In genomic region chr3:114550155-114550554, GRCh38 we compare ENCODE assay signal across 14 cellular contexts.
DNase-seq lines count a peak whose midpoint lies in the region; ATAC-seq, FAIRE-seq and TF ChIP-seq lines count a peak whose summit lies in the region.
"Had no signal": no experiment of that assay in that cellular context is flagged by ENCODE, and none has a peak within 500 bp of the region (broad histone marks: within the 10 kb centered on the region; RNA-seq: fewer than 3 reads in every experiment).

No MANE protein-coding gene starts in this region.

- no peak overlapping the region for H3K27ac ChIP-seq in small intestine (ENCODE audit: low read depth in 1 of 2, low read length in 1 of 2)
- H3K27ac ChIP-seq: C4-2B had no signal

- peaks cover 18% of the 10 kb centered on the region; the same call in 1 of the 2 replicates for H3K36me3 Mint-ChIP-seq in HFFc6 (ENCODE audit: low read depth)

- CTCF ChIA-PET in AG04449 (lab: Yijun Ruan, JAX): no interaction called here

- 93 to 98% (median 96%) methylated on average over 4 of the region's 4 CpGs for WGBS in small intestine, 3 donors

- no peak overlapping the region for H3K4me3 ChIP-seq in AG04449 (ENCODE audit: low read depth, low read length)
- no peak overlapping the region for H3K4me3 ChIP-seq in astrocyte of the cerebellum (ENCODE audit: low read depth, low read length)
- H3K4me3 ChIP-seq in small intestine (ENCODE audit: low read depth in 1 of 2, low read length in 2 of 2): no peak overlapping the region
- H3K4me3 ChIP-seq: GM12878 had no signal

- peaks cover 63% of the 10 kb centered on the region for H3K4me1 Mint-ChIP-seq in HFFc6 (ENCODE audit: low read depth)

- H3K4me3 Mint-ChIP-seq in HFFc6: no peak overlapping the region

- H3K9me3 Mint-ChIP-seq in HFFc6: no peaks in the 10 kb centered on the region

- H3K27me3 ChIP-seq in small intestine (ENCODE audit: control insufficient read depth in 2 of 2, insufficient read depth in 2 of 2, low read length in 2 of 2): no peaks in the 10 kb centered on the region

- DNase-seq in AG04449 (ENCODE audit: low read depth, low spot score) (peak; percentile 14), HFFc6 (no peak), astrocyte of the cerebellum (ENCODE audit: low read depth) (peak; percentile 32), fibroblast of the conjunctiva (ENCODE audit: low read depth) (peak; percentile 27), small intestine (no peak)
- DNase-seq in activated effector memory CD4-positive, alpha-beta T cell treated with anti-CD3 and anti-CD28 coated beads, Interleukin-2, amount 50 U/mL, for 16 hours: no peak
- no peak for DNase-seq in activated CD8-positive, alpha-beta memory T cell treated with anti-CD3 and anti-CD28 coated beads for 24 hours
- DNase-seq: 8988T, COR-L47, NCI-H1436 treated with DMSO at 0.1 percent for 48 hours, NCI-H2081 had no signal

- no peaks in the 10 kb centered on the region for H3K4me1 ChIP-seq in small intestine (ENCODE audit: control insufficient read depth in 2 of 2, insufficient read depth in 1 of 2, low read depth in 1 of 2, low read length in 1 of 2)

- no peaks in the 10 kb centered on the region; the same call in 1 of the 2 replicates for H3K27me3 Mint-ChIP-seq in HFFc6 (ENCODE audit: insufficient read depth)

- no peaks in the 10 kb centered on the region for H3K9me3 ChIP-seq in small intestine (ENCODE audit: control insufficient read depth, low read depth)

- POLR2A ChIA-PET in AG04449 (lab: Yijun Ruan, JAX): no interaction called here

- ATAC-seq in GM21723 (IDR thresholded peaks at IDR 0.05; ENCODE audit: unreplicated experiment): no peak
- ATAC-seq: GM12878 had no signal

- H3K36me3 ChIP-seq in small intestine (ENCODE audit: control insufficient read depth in 2 of 2, insufficient read depth in 2 of 2, low read length in 2 of 2): no peaks in the 10 kb centered on the region

- H3K27ac Mint-ChIP-seq in HFFc6: peak overlapping the region; percentile 31; the same call in 1 of the 2 replicates

- TF ChIP-seq CTCF in AG04449 (IDR thresholded peaks at IDR 0.05; ENCODE audit: insufficient read depth, low read length, missing control alignments) (no peak), HFFc6 (IDR thresholded peaks at IDR 0.05) (no peak), astrocyte of the cerebellum (IDR thresholded peaks at IDR 0.05; ENCODE audit: low read depth, low read length, missing control alignments) (no peak)

- in situ Hi-C loops in astrocyte of the cerebellum (cut with HindIII; ENCODE audit: low sequenced_read_pairs): no loop called here

- FAIRE-seq in small intestine (lab: Jason Lieb, UNC): no peak
- FAIRE-seq: GM12878 had no signal

Comparison
In these comparisons a context has a peak if more than half of its experiments do, and no peak if none do; other contexts are left out.
1. DNase-seq: peak in AG04449 (single experiment), astrocyte of the cerebellum (single experiment) and fibroblast of the conjunctiva (single experiment); none in HFFc6 (single experiment), activated effector memory CD4-positive, alpha-beta T cell treated with anti-CD3 and anti-CD28 coated beads, Interleukin-2, amount 50 U/mL, for 16 hours (single experiment), small intestine (single experiment) and activated CD8-positive, alpha-beta memory T cell treated with anti-CD3 and anti-CD28 coated beads for 24 hours (single experiment).